In genomic region chr12:23169012-23170003, GRCh38 we compare ENCODE assay signal across 23 cellular contexts.
DNase-seq lines count a peak whose midpoint lies in the region; ATAC-seq, FAIRE-seq and TF ChIP-seq lines count a peak whose summit lies in the region.
"Had no signal": no experiment of that assay in that cellular context is flagged by ENCODE, and none has a peak within 500 bp of the region (broad histone marks: within the 10 kb centered on the region; RNA-seq: fewer than 3 reads in every experiment).

No MANE protein-coding gene starts in this region.

- TF ChIP-seq EP300 in sigmoid colon (IDR thresholded peaks at IDR 0.05): no peak

- WGBS in sigmoid colon, 2 donors: 79 to 85% methylated on average over 7 of the region's 7 CpGs

- H3K27ac ChIP-seq in tibial artery (peak overlapping the region; percentile 1 to 26), OCI-LY7 (ENCODE audit: low read depth, low read length, poor library complexity, severe bottlenecking) (no peak overlapping the region), sigmoid colon (no peak overlapping the region)
- H3K27ac ChIP-seq: PC-9 had no signal

- BruUV-seq in OCI-LY7 (replicated peaks; lab: Mats Ljungman, UMichigan): no TSS peak

- H3K27me3 ChIP-seq in bronchial epithelial cell (ENCODE audit: control insufficient read depth, insufficient read depth, low read length) (no peaks in the 10 kb centered on the region), tibial artery (no peaks in the 10 kb centered on the region), sigmoid colon (no peaks in the 10 kb centered on the region)

- H2AFZ ChIP-seq in OCI-LY7 (ENCODE audit: low read length): no peak overlapping the region
- H2AFZ ChIP-seq: PC-9 had no signal

- CTCF ChIA-PET in OCI-LY7 (lab: Charles Lee; ENCODE audit: unreplicated experiment): no interaction called here

- H3K36me3 ChIP-seq in bronchial epithelial cell (ENCODE audit: control insufficient read depth, insufficient read depth, low read length): no peaks in the 10 kb centered on the region
- H3K36me3 ChIP-seq in tibial artery: no peaks in the 10 kb centered on the region
- H3K36me3 ChIP-seq in OCI-LY7 (ENCODE audit: insufficient read depth, low read length): no peaks in the 10 kb centered on the region
- no peaks in the 10 kb centered on the region for H3K36me3 ChIP-seq in sigmoid colon

- TF ChIP-seq POLR2A in sigmoid colon (IDR thresholded peaks at IDR 0.05): no peak

- DNase-seq in left cardiac atrium (no peak), cardiac septum (ENCODE audit: low spot score) (no peak), NCI-H2227 treated with DMSO at 0.1 percent for 48 hours (lab: John Stamatoyannopoulos, UW) (peak; percentile 48), bronchial epithelial cell (ENCODE audit: low read depth) (no peak), tibial artery (no peak), OCI-LY7 (ENCODE audit: low spot score) (no peak), GF-D8 (lab: John Stamatoyannopoulos, UW) (no peak), sigmoid colon (no peak)
- DNase-seq: CD4-positive, CD25-positive, alpha-beta regulatory T cell; DMS79; H7; KBM-7; MM.1S; NCI-H1048; NCI-H1436 treated with DMSO at 0.1 percent for 48 hours; NCI-H1930; NCI-H345; NCI-H524 treated with DMSO at 0.1 percent for 48 hours; PC-9; RPMI8226; SHP77 had no signal

- H3K4me1 ChIP-seq in tibial artery (peaks cover 0 to 18% (median 2%) of the 10 kb centered on the region in 4 donors), OCI-LY7 (ENCODE audit: insufficient read depth, low read length, poor library complexity, severe bottlenecking) (no peaks in the 10 kb centered on the region), sigmoid colon (no peaks in the 10 kb centered on the region)

- POLR2A ChIA-PET in OCI-LY7 (lab: Charles Lee): interaction anchor here (1.7 kb wide), 1 partner anchor 40 kb away, joined by 5 read pairs; no protein-coding TSS in a partner anchor

- H3K9me2 ChIP-seq in OCI-LY7 (ENCODE audit: insufficient read depth, low read length): no peaks in the 10 kb centered on the region

- H3K9me3 ChIP-seq in tibial artery: peaks cover 0 to 10% (median 0%) of the 10 kb centered on the region in 3 donors
- peaks cover 9% of the 10 kb centered on the region; the same call in 1 of the 2 replicates for H3K9me3 ChIP-seq in OCI-LY7 (ENCODE audit: low read length)
- H3K9me3 ChIP-seq in sigmoid colon: no peaks in the 10 kb centered on the region

- H4K20me1 ChIP-seq in OCI-LY7 (ENCODE audit: insufficient read depth, low read length): no peaks in the 10 kb centered on the region

- no peaks in the 10 kb centered on the region for H3K79me2 ChIP-seq in OCI-LY7 (ENCODE audit: insufficient read depth, low read depth, low read length)

- H3K4me3 ChIP-seq in bronchial epithelial cell (ENCODE audit: low read depth, low read length): no peak overlapping the region
- no peak overlapping the region for H3K4me3 ChIP-seq in tibial artery
- H3K4me3 ChIP-seq in OCI-LY7 (ENCODE audit: low read depth, low read length, poor library complexity, severe bottlenecking): no peak overlapping the region
- no peak overlapping the region for H3K4me3 ChIP-seq in sigmoid colon
- H3K4me3 ChIP-seq: GM12878, PC-9 had no signal

- FAIRE-seq in bronchial epithelial cell (lab: Jason Lieb, UNC): peak; percentile 28
- FAIRE-seq: A204.1, GM12878 had no signal

- intact Hi-C loops in left cardiac atrium (cut with DNase I) (no loop called here), cardiac septum (cut with DNase I) (no loop called here), tibial artery (cut with DNase I; ENCODE audit: low total_unique reads) (no loop called here), OCI-LY7 (cut with micrococcal nuclease; ENCODE audit: unreplicated experiment) (no loop called here), sigmoid colon (cut with DNase I) (no loop called here)

- H3K4me2 ChIP-seq in OCI-LY7 (ENCODE audit: low read length): no peak overlapping the region
- H3K4me2 ChIP-seq: PC-9 had no signal

- TF ChIP-seq CTCF in bronchial epithelial cell (IDR thresholded peaks at IDR 0.05; ENCODE audit: insufficient read depth, low read length, severe bottlenecking) (no peak), tibial artery (IDR thresholded peaks at IDR 0.05) (no peak), OCI-LY7 (conservative IDR thresholded peaks at IDR 0.05; ENCODE audit: low read length) (no peak), sigmoid colon (IDR thresholded peaks at IDR 0.05) (no peak)

- ATAC-seq in left cardiac atrium: peak; percentile 8 to 35
- ATAC-seq: GM12878 had no signal

Comparison
In these comparisons a context has a peak if more than half of its experiments do, and no peak if none do; other contexts are left out.
1. H3K27ac ChIP-seq: peak in tibial artery (2 of 2); none in OCI-LY7 (single experiment) and sigmoid colon (0 of 4).